20 cellular contexts compared by ENCODE assay signal in the genomic region with DNA sequence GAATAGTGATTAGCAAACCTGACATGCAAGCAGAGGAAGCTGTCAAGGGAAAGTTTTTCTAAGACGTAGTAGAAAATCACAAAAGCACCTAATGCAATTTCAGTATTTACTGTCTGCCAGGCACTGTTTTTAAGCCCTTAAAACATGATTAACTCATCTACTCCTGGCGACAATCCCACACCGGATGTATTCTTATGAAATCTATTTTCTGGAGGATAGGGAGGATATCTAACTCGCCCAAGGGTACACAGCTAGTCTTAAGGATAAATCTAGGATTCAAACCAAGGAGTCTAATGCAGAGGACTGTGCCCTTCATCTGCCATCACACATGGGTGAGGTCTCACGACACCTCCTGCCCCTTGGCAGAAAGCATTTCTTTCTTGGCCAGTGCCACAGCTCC. TPM values are rescaled to one million over a fixed set of nuclear protein-coding genes. Genes with fewer than 3 reads are reported as not detected.
DNase-seq lines count a peak whose midpoint lies in the region; ATAC-seq and TF ChIP-seq lines count a peak whose summit lies in the region.
"Had no signal": no experiment of that assay in that cellular context is flagged by ENCODE, and none has a peak within 500 bp of the region (broad histone marks: within the 10 kb centered on the region; RNA-seq: fewer than 3 reads in every experiment).

No MANE protein-coding gene starts in this region.

- DNase-seq in GM23248 (peak; percentile 79), SK-N-SH (peak; percentile 32), fibroblast of peridontal ligament (ENCODE audit: extremely low read depth) (peak; percentile 5), nephron progenitor cell (no peak), DMS79 treated with DMSO at 0.1 percent for 48 hours (lab: John Stamatoyannopoulos, UW) (no peak)
- no peak for DNase-seq in stimulated activated naive CD8-positive, alpha-beta T cell treated with anti-CD3 and anti-CD28 coated beads, Interleukin-15, Interleukin-2, amounts not matched to agents 100 U/mL and 50 U/mL, for 24 hours
- DNase-seq: activated CD4-positive, alpha-beta T cell treated with anti-CD3 and anti-CD28 coated beads for 36 hours; activated CD8-positive, alpha-beta memory T cell treated with anti-CD3 and anti-CD28 coated beads, Interleukin-2, amount 50 U/mL, for 48 hours; activated naive CD4-positive, alpha-beta T cell; left colon; NCI-H1930; NCI-H446 treated with DMSO at 0.1 percent for 48 hours; occipital lobe; right lobe of liver; T1000 had no signal

- no peak overlapping the region for H3K9ac ChIP-seq in GM23248
- no peak overlapping the region for H3K9ac ChIP-seq in SK-N-SH
- no peak overlapping the region for H3K9ac ChIP-seq in skeletal muscle satellite cell (ENCODE audit: low read depth, low read length)

- peaks cover 5% of the 10 kb centered on the region for H3K36me3 Mint-ChIP-seq in nephron progenitor cell (ENCODE audit: low read depth)

- no peak overlapping the region for H3K4me3 Mint-ChIP-seq in nephron progenitor cell
- H3K4me3 Mint-ChIP-seq: activated CD4-positive, alpha-beta T cell treated with anti-CD3 and anti-CD28 coated beads for 36 hours had no signal

- H3K4me1 Mint-ChIP-seq in nephron progenitor cell: peaks cover 31% of the 10 kb centered on the region

- H3K27me3 ChIP-seq in GM23248 (replicated peaks; ENCODE audit: insufficient read depth) (no peaks in the 10 kb centered on the region), SK-N-SH (ENCODE audit: insufficient read depth) (no peaks in the 10 kb centered on the region), skeletal muscle satellite cell (ENCODE audit: control insufficient read depth, insufficient read depth, low read length) (no peaks in the 10 kb centered on the region)
- H3K27me3 ChIP-seq: right lobe of liver had no signal

- H3F3A ChIP-seq in GM23248 (ENCODE audit: insufficient read depth) (peaks cover 16% of the 10 kb centered on the region), SK-N-SH (replicated peaks; ENCODE audit: insufficient read depth) (no peaks in the 10 kb centered on the region)

- 0 out of 2 replicates have a peak, but pooled peaks have one; percentile 21 for TF ChIP-seq RAD21 in SK-N-SH (IDR thresholded peaks at IDR 0.05; ENCODE audit: low read length)

- WGBS in GM23248 (ENCODE audit: low coverage in 1 of 2, low lambda C conversion rate in 2 of 2, missing lambda C conversion rate in 2 of 2), 2 experiments: 17 to 21% methylated on average over 5 of the region's 5 CpGs
- WGBS in SK-N-SH (ENCODE audit: low lambda C conversion rate): 21% methylated on average over 5 of the region's 5 CpGs

- no peaks in the 10 kb centered on the region for H3K36me3 ChIP-seq in GM23248 (ENCODE audit: low read depth)
- peaks cover 0 to 3% of the 10 kb centered on the region in 2 experiments for H3K36me3 ChIP-seq in SK-N-SH (replicated peaks in 1 of 2; ENCODE audit: control insufficient read depth in 1 of 2, insufficient read depth in 2 of 2, low read length in 1 of 2)
- H3K36me3 ChIP-seq in skeletal muscle satellite cell (ENCODE audit: insufficient read depth, low read length): no peaks in the 10 kb centered on the region
- H3K36me3 ChIP-seq: right lobe of liver, SJCRH30 had no signal

- peak in 1 of 2 experiments; percentile 81; a peak in 2 of 4 replicates for TF ChIP-seq EP300 in SK-N-SH (IDR thresholded peaks at IDR 0.05; ENCODE audit: borderline replicate concordance in 1 of 2, low read depth in 1 of 2, low read length in 1 of 2)

- ATAC-seq in stimulated activated naive CD8-positive, alpha-beta T cell treated with anti-CD3 and anti-CD28 coated beads, Interleukin-15, Interleukin-2, amounts not matched to agents 100 U/mL and 50 U/mL, for 24 hours: no peak
- ATAC-seq: activated CD4-positive, alpha-beta T cell treated with anti-CD3 and anti-CD28 coated beads for 36 hours; HepG2; left colon had no signal

- H3K4me3 ChIP-seq in GM23248: no peak overlapping the region
- H3K4me3 ChIP-seq in SK-N-SH (ENCODE audit: low read depth in 2 of 2, low read length in 1 of 2): no peak overlapping the region
- H3K4me3 ChIP-seq in skeletal muscle satellite cell (ENCODE audit: low read length): no peak overlapping the region
- H3K4me3 ChIP-seq: coronary artery, right lobe of liver, SJCRH30 had no signal

- H3K4me1 ChIP-seq in GM23248 (ENCODE audit: insufficient read depth) (peaks cover 29% of the 10 kb centered on the region), SK-N-SH (ENCODE audit: control insufficient read depth in 1 of 2, insufficient read depth in 2 of 2, low read depth in 1 of 2, low read length in 1 of 2) (peaks cover 0 to 74% of the 10 kb centered on the region in 2 experiments; a peak in 2 of 4 replicates), skeletal muscle satellite cell (ENCODE audit: control insufficient read depth, insufficient read depth, low read length) (peaks cover 42% of the 10 kb centered on the region)
- H3K4me1 ChIP-seq: SJCRH30 had no signal

- H3K9me2 ChIP-seq in GM23248 (ENCODE audit: insufficient read depth) (no peaks in the 10 kb centered on the region), SK-N-SH (no peaks in the 10 kb centered on the region)

- H3K27ac ChIP-seq in GM23248: no peak overlapping the region
- H3K27ac ChIP-seq in SK-N-SH (ENCODE audit: low read depth in 2 of 2, low read length in 1 of 2): peak overlapping the region; percentile 25 to 100; a peak in 3 of 4 replicates
- H3K27ac ChIP-seq: C4-2B, right lobe of liver, SJCRH30 had no signal

- H4K20me1 ChIP-seq in GM23248 (ENCODE audit: insufficient read depth) (no peaks in the 10 kb centered on the region), SK-N-SH (ENCODE audit: insufficient read depth) (no peaks in the 10 kb centered on the region)

- H3K27me3 Mint-ChIP-seq in nephron progenitor cell (ENCODE audit: low read depth, poor library complexity): peaks cover 17% of the 10 kb centered on the region

- in situ Hi-C loops in GM23248 (cut with MboI): no loop called here

- H3K9me3 Mint-ChIP-seq in nephron progenitor cell: peaks cover 5% of the 10 kb centered on the region

- POLR2A ChIA-PET in SK-N-SH (lab: Yijun Ruan, JAX): interaction anchor here (0.7 to 3.9 kb wide), 7 partner anchors 10 to 64 kb away, joined by 3 to 101 read pairs (median 18); no protein-coding TSS in a partner anchor

- no peak overlapping the region for H3K27ac Mint-ChIP-seq in nephron progenitor cell
- H3K27ac Mint-ChIP-seq: activated CD4-positive, alpha-beta T cell treated with anti-CD3 and anti-CD28 coated beads for 36 hours had no signal

- TF ChIP-seq CTCF in SK-N-SH (IDR thresholded peaks at IDR 0.05) (no peak), nephron progenitor cell (IDR thresholded peaks at IDR 0.05) (no peak)

- CTCF ChIA-PET in SK-N-SH (lab: Yijun Ruan, JAX): interaction anchor here (1.1 to 6.1 kb wide), 10 partner anchors 11 to 182 kb away, joined by 3 to 50 read pairs (median 4); no protein-coding TSS in a partner anchor

- H2AFZ ChIP-seq in GM23248 (no peak overlapping the region), SK-N-SH (ENCODE audit: low read depth) (no peak overlapping the region)

- H3K79me2 ChIP-seq in GM23248 (ENCODE audit: insufficient read depth) (no peaks in the 10 kb centered on the region), SK-N-SH (ENCODE audit: insufficient read depth) (no peaks in the 10 kb centered on the region)

- H3K4me2 ChIP-seq in GM23248 (ENCODE audit: unreplicated experiment) (peak overlapping the region; percentile 18), SK-N-SH (no peak overlapping the region), skeletal muscle satellite cell (ENCODE audit: low read length) (peak overlapping the region; percentile 35)

- H3K9me3 ChIP-seq in GM23248 (ENCODE audit: low read depth): no peaks in the 10 kb centered on the region
- H3K9me3 ChIP-seq in SK-N-SH: no peaks in the 10 kb centered on the region
- H3K9me3 ChIP-seq in skeletal muscle satellite cell (replicated peaks; ENCODE audit: low read length): no peaks in the 10 kb centered on the region
- H3K9me3 ChIP-seq: right lobe of liver, SJCRH30 had no signal

TF ChIP-seq in SK-N-SH, 30 proteins besides CTCF, POLR2A, EP300 and RAD21:
- TF ChIP-seq TAF1 (IDR thresholded peaks at IDR 0.05; ENCODE audit: borderline replicate concordance, low read depth, low read length) (no peak), CHD2 (IDR thresholded peaks at IDR 0.05; ENCODE audit: low read length, partially characterized antibody) (peak; percentile 55), GATA2 (CRISPR knock-in tag; IDR thresholded peaks at IDR 0.05) (no peak), RFX5 (IDR thresholded peaks at IDR 0.05; ENCODE audit: low read length) (no peak)
- TF ChIP-seq, protein P1, sequence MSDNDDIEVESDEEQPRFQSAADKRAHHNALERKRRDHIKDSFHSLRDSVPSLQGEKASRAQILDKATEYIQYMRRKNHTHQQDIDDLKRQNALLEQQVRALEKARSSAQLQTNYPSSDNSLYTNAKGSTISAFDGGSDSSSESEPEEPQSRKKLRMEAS (IDR thresholded peaks at IDR 0.05; ENCODE audit: low read depth): no peak

RNA-seq across cellular contexts. Expression of a gene that starts 47.8 kb away (rescaled TPM):
- total RNA-seq in GM23248 (2014; rRNA removed; shearing (Covaris generic)): 20.2 and 27.8 TPM in 2 replicates
- 8.4 and 9.2 TPM in 2 replicates for polyA plus RNA-seq in GM23248 (2016; fragmentation: Nextera tagmentation; extraction: Ambion mirVana)
- polyA plus RNA-seq in SK-N-SH (2012; rRNA removed): 6.7 and 8.6 TPM in 2 replicates
- polyA plus RNA-seq in SK-N-SH (2012; cell fraction: cytosol; rRNA removed): 7.3 and 7.7 TPM in 2 replicates
- polyA plus RNA-seq in SK-N-SH (2012; cell fraction: nucleus; rRNA removed): 7.3 and 12.9 TPM in 2 replicates
- 16.4 and 20.3 TPM in 2 replicates for total RNA-seq in skeletal muscle satellite cell (2012; rRNA removed)

Comparison
In these comparisons a context has a peak if more than half of its experiments do, and no peak if none do; other contexts are left out.
1. DNase-seq: peak in GM23248 (single experiment), SK-N-SH (single experiment) and fibroblast of peridontal ligament (single experiment); none in nephron progenitor cell (single experiment), DMS79 treated with DMSO at 0.1 percent for 48 hours (single experiment) and stimulated activated naive CD8-positive, alpha-beta T cell treated with anti-CD3 and anti-CD28 coated beads, Interleukin-15, Interleukin-2, amounts not matched to agents 100 U/mL and 50 U/mL, for 24 hours (single experiment).